Comparison of ENCODE assay signal across 14 cellular contexts in the genomic region with DNA sequence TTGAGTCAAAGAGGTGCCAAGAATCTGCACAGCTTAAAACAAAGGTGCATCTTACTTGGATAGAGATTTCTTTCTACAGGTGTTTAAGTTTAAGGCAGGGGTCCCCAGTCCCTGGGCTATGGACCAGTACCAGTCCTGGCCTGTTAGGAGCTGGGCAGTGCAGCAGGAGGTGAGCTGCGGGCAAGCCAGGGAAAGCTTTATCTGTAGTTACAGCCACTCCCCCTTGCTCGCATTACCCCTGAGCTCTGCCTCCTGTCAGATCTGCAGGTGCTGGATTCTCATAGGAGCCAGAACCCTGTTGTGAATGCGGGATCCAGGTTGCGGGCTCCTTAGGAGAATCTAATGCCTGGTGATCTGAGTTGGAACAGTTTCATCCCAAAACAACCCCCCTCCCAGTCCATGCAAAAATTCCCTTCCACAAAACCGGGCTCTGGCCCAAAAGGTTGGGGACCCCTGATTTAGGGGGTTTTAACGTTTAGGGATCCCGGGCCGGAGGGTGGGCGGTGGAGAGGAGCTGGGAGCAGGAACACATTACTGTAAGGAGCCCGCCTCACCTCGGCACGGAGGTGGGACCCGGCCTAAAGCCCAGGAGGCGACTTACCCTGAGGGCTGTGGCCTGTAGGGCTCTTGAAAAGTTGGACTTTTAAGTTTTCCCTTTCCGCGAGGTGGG.
DNase-seq lines count a peak whose midpoint lies in the region; ATAC-seq and TF ChIP-seq lines count a peak whose summit lies in the region.
"Had no signal": no experiment of that assay in that cellular context is flagged by ENCODE, and none has a peak within 500 bp of the region (broad histone marks: within the 10 kb centered on the region; RNA-seq: fewer than 3 reads in every experiment).

No MANE protein-coding gene starts in this region.

- H3K9me3 Mint-ChIP-seq in activated naive CD4-positive, alpha-beta T cell treated with anti-CD3 and anti-CD28 coated beads for 36 hours: peaks cover 22% of the 10 kb centered on the region
- peaks cover 13 to 20% of the 10 kb centered on the region in 2 donors for H3K9me3 Mint-ChIP-seq in activated naive CD4-positive, alpha-beta T cell treated with anti-CD3 and anti-CD28 coated beads, Interleukin-2, amount 50 U/mL, for 72 hours
- H3K9me3 Mint-ChIP-seq in activated B cell treated with CpG ODN at 0.5 μM for 24 hours (peaks cover 15% of the 10 kb centered on the region), immature natural killer cell (peaks cover 11 to 25% (median 17%) of the 10 kb centered on the region in 6 donors)
- H3K9me3 Mint-ChIP-seq in stimulated activated naive CD8-positive, alpha-beta T cell treated with anti-CD3 and anti-CD28 coated beads, Interleukin-15, amount 100 ng/mL, for 72 hours: peaks cover 17 to 30% of the 10 kb centered on the region in 2 donors

- POLR2A ChIA-PET in activated B cell treated with CpG ODN at 0.5 μM for 24 hours (lab: Charles Lee): no interaction called here

- CTCF ChIA-PET in activated naive CD4-positive, alpha-beta T cell treated with anti-CD3 and anti-CD28 coated beads for 36 hours (lab: Charles Lee): no interaction called here
- CTCF ChIA-PET in activated B cell treated with CpG ODN at 0.5 μM for 24 hours (lab: Charles Lee): interaction anchor here (2.4 kb wide), 1 partner anchor 29 kb away, joined by 8 read pairs; no protein-coding TSS in a partner anchor

- peak overlapping the region; percentile 54 for H3K4me3 Mint-ChIP-seq in activated naive CD4-positive, alpha-beta T cell treated with anti-CD3 and anti-CD28 coated beads for 36 hours
- H3K4me3 Mint-ChIP-seq in activated B cell treated with CpG ODN at 0.5 μM for 24 hours: peak overlapping the region; percentile 60
- peak overlapping the region; percentile 49 to 71 (median 58) for H3K4me3 Mint-ChIP-seq in immature natural killer cell
- peak overlapping the region; percentile 87 for H3K4me3 Mint-ChIP-seq in stimulated activated naive CD8-positive, alpha-beta T cell treated with anti-CD3 and anti-CD28 coated beads, Interleukin-15, amount 100 ng/mL, for 72 hours

- peaks cover 15% of the 10 kb centered on the region for H3K4me1 Mint-ChIP-seq in activated naive CD4-positive, alpha-beta T cell treated with anti-CD3 and anti-CD28 coated beads for 36 hours (ENCODE audit: low read depth)
- H3K4me1 Mint-ChIP-seq in activated B cell treated with CpG ODN at 0.5 μM for 24 hours: peaks cover 17% of the 10 kb centered on the region
- H3K4me1 Mint-ChIP-seq in immature natural killer cell: peaks cover 19% of the 10 kb centered on the region in 2 donors
- H3K4me1 Mint-ChIP-seq in stimulated activated naive CD8-positive, alpha-beta T cell treated with anti-CD3 and anti-CD28 coated beads, Interleukin-15, amount 100 ng/mL, for 72 hours: peaks cover 46% of the 10 kb centered on the region

- peaks cover 10% of the 10 kb centered on the region for H3K36me3 Mint-ChIP-seq in activated naive CD4-positive, alpha-beta T cell treated with anti-CD3 and anti-CD28 coated beads for 36 hours (ENCODE audit: low read depth)
- H3K36me3 Mint-ChIP-seq in activated naive CD4-positive, alpha-beta T cell treated with anti-CD3 and anti-CD28 coated beads, Interleukin-2, amount 50 U/mL, for 72 hours: peaks cover 14 to 25% of the 10 kb centered on the region in 2 donors
- peaks cover 6% of the 10 kb centered on the region for H3K36me3 Mint-ChIP-seq in activated B cell treated with CpG ODN at 0.5 μM for 24 hours (ENCODE audit: low read depth)
- H3K36me3 Mint-ChIP-seq in immature natural killer cell: peaks cover 4 to 8% (median 4%) of the 10 kb centered on the region in 3 donors

- TF ChIP-seq CTCF in activated B cell treated with CpG ODN at 0.5 μM for 24 hours (IDR thresholded peaks at IDR 0.05): no peak
- no peak for TF ChIP-seq CTCF in omental fat pad (IDR thresholded peaks at IDR 0.05)

- H3K27me3 Mint-ChIP-seq in activated naive CD4-positive, alpha-beta T cell treated with anti-CD3 and anti-CD28 coated beads for 36 hours (ENCODE audit: low read depth): no peaks in the 10 kb centered on the region
- H3K27me3 Mint-ChIP-seq in activated B cell treated with CpG ODN at 0.5 μM for 24 hours: no peaks in the 10 kb centered on the region
- H3K27me3 Mint-ChIP-seq in immature natural killer cell (ENCODE audit: low read depth in 3 of 3): peaks cover 3 to 10% (median 8%) of the 10 kb centered on the region in 3 donors
- peaks cover 8% of the 10 kb centered on the region for H3K27me3 Mint-ChIP-seq in stimulated activated naive CD8-positive, alpha-beta T cell treated with anti-CD3 and anti-CD28 coated beads, Interleukin-15, amount 100 ng/mL, for 72 hours

- no peak for ATAC-seq in activated naive CD4-positive, alpha-beta T cell treated with anti-CD3 and anti-CD28 coated beads, Interleukin-2, amount 50 U/mL, for 72 hours
- ATAC-seq in activated B cell treated with CpG ODN at 0.5 μM for 24 hours (ENCODE audit: low read depth) (no peak), omental fat pad (ENCODE audit: low FRiP score) (no peak), GM19035 (IDR thresholded peaks at IDR 0.05; ENCODE audit: unreplicated experiment) (no peak)
- no peak for ATAC-seq in stimulated activated naive CD8-positive, alpha-beta T cell treated with anti-CD3 and anti-CD28 coated beads, Interleukin-15, amount 100 ng/mL, for 72 hours
- ATAC-seq: left lobe of liver had no signal

- H3K27ac Mint-ChIP-seq in activated naive CD4-positive, alpha-beta T cell treated with anti-CD3 and anti-CD28 coated beads for 36 hours: no peak overlapping the region
- H3K27ac Mint-ChIP-seq in activated naive CD4-positive, alpha-beta T cell treated with anti-CD3 and anti-CD28 coated beads, Interleukin-2, amount 50 U/mL, for 72 hours: no peak overlapping the region
- H3K27ac Mint-ChIP-seq in activated B cell treated with CpG ODN at 0.5 μM for 24 hours (no peak overlapping the region), immature natural killer cell (peak overlapping the region in 1 of 6 donors; percentile 28)
- H3K27ac Mint-ChIP-seq in stimulated activated naive CD8-positive, alpha-beta T cell treated with anti-CD3 and anti-CD28 coated beads, Interleukin-15, amount 100 ng/mL, for 72 hours: no peak overlapping the region

- DNase-seq in activated naive CD4-positive, alpha-beta T cell treated with anti-CD3 and anti-CD28 coated beads for 36 hours: no peak
- DNase-seq in activated naive CD4-positive, alpha-beta T cell treated with anti-CD3 and anti-CD28 coated beads, Interleukin-2, amount 50 U/mL, for 72 hours (ENCODE audit: low spot score in 2 of 2): no peak
- DNase-seq in activated B cell treated with CpG ODN at 0.5 μM for 24 hours (no peak), immature natural killer cell (no peak), omental fat pad (ENCODE audit: low spot score) (no peak), medulla oblongata (ENCODE audit: extremely low spot score) (no peak)
- DNase-seq in stimulated activated naive CD8-positive, alpha-beta T cell treated with anti-CD3 and anti-CD28 coated beads, Interleukin-15, amount 100 ng/mL, for 72 hours: no peak
- DNase-seq: DMS 273 treated with DMSO at 0.1 percent for 48 hours; NCI-H1105 treated with DMSO at 0.1 percent for 48 hours; NCI-H446 treated with DMSO at 0.1 percent for 48 hours; stimulated activated naive CD4-positive, alpha-beta T cell; WERI-Rb-1 had no signal

- intact Hi-C loops in activated naive CD4-positive, alpha-beta T cell treated with anti-CD3 and anti-CD28 coated beads for 36 hours (cut with micrococcal nuclease): loop anchor here (10.0 kb wide), 4 partner anchors 288 to 688 kb away; partner anchors contain the start of genes PDIA4 and ZNF425
- intact Hi-C loops in activated B cell treated with CpG ODN at 0.5 μM for 24 hours (cut with micrococcal nuclease): loop anchor here (10.0 kb wide), 4 partner anchors 588 to 1632 kb away; partner anchors contain the start of genes ABCF2, KCNH2, NUB1 and ZNF425
